Comparison of ENCODE assay signal across 18 cellular contexts in genomic region chr12:29762637-29763300, GRCh38. TPM values are rescaled to one million over a fixed set of nuclear protein-coding genes. Genes with fewer than 3 reads are reported as not detected.
DNase-seq lines count a peak whose midpoint lies in the region; ATAC-seq and TF ChIP-seq lines count a peak whose summit lies in the region.
"Had no signal": no experiment of that assay in that cellular context is flagged by ENCODE, and none has a peak within 500 bp of the region (broad histone marks: within the 10 kb centered on the region; RNA-seq: fewer than 3 reads in every experiment).

No MANE protein-coding gene starts in this region.

- no peak overlapping the region for H3K4me3 ChIP-seq in GM23338
- no peak overlapping the region for H3K4me3 ChIP-seq in left ventricle myocardium inferior
- H3K4me3 ChIP-seq in sigmoid colon, result no peak overlapping the region
- no peak overlapping the region for H3K4me3 ChIP-seq in suprapubic skin
- H3K4me3 ChIP-seq: left lung had no signal

- TF ChIP-seq CTCF in GM23338 (conservative IDR thresholded peaks at IDR 0.05; ENCODE audit: low read depth in 2 of 2) (no peak), WTC11 (IDR thresholded peaks at IDR 0.05) (no peak), left ventricle myocardium inferior (IDR thresholded peaks at IDR 0.05; ENCODE audit: borderline replicate concordance) (no peak), sigmoid colon (IDR thresholded peaks at IDR 0.05) (no peak), suprapubic skin (IDR thresholded peaks at IDR 0.05) (no peak)

- no peaks in the 10 kb centered on the region for H3F3A ChIP-seq in GM23338 (replicated peaks; ENCODE audit: low read depth)

- H2AFZ ChIP-seq in GM23338, result no peak overlapping the region

- H3K36me3 ChIP-seq in GM23338 (ENCODE audit: insufficient read depth) (no peaks in the 10 kb centered on the region), left ventricle myocardium inferior (peaks cover 38% of the 10 kb centered on the region), sigmoid colon (peaks cover 0 to 16% (median 0%) of the 10 kb centered on the region in 4 donors), suprapubic skin (no peaks in the 10 kb centered on the region)
- H3K36me3 ChIP-seq: left lung had no signal

- TF ChIP-seq EP300 in sigmoid colon (IDR thresholded peaks at IDR 0.05) (no peak), suprapubic skin (IDR thresholded peaks at IDR 0.05) (no peak)

- H3K27me3 ChIP-seq in GM23338 (ENCODE audit: insufficient read depth) (no peaks in the 10 kb centered on the region), left ventricle myocardium inferior (ENCODE audit: low read depth) (no peaks in the 10 kb centered on the region), sigmoid colon (no peaks in the 10 kb centered on the region), suprapubic skin (no peaks in the 10 kb centered on the region)
- H3K27me3 ChIP-seq: left lung had no signal

- peaks cover 31% of the 10 kb centered on the region for H3K36me3 Mint-ChIP-seq in GM23338 (ENCODE audit: low read depth)
- peaks cover 21% of the 10 kb centered on the region for H3K36me3 Mint-ChIP-seq in WTC11
- H3K36me3 Mint-ChIP-seq: natural killer cell treated with Interleukin-12 subunit alpha and Interleukin-12 subunit beta and Interleukin-15 and Interleukin-18, amount 100 ng/mL, for 72 hours had no signal

- H3K4me1 ChIP-seq in GM23338 (ENCODE audit: insufficient read depth) (peaks cover 15% of the 10 kb centered on the region; the same call in 1 of the 2 replicates), left ventricle myocardium inferior (peaks cover 34% of the 10 kb centered on the region), sigmoid colon (peaks cover 0 to 20% (median 14%) of the 10 kb centered on the region in 4 donors), suprapubic skin (peaks cover 12% of the 10 kb centered on the region)
- H3K4me1 ChIP-seq: left lung had no signal

- CTCF ChIA-PET in WTC11 (lab: Charles Lee), result interaction anchor here (0.9 to 1.0 kb wide), 3 partner anchors 139 to 678 kb away, joined by 3 read pairs; no protein-coding TSS in a partner anchor

- POLR2A ChIA-PET in WTC11 (lab: Charles Lee), result interaction anchor here (0.5 kb wide), 1 partner anchor 157 kb away, joined by 4 read pairs; no protein-coding TSS in a partner anchor

- DNase-seq in GM23338 (ENCODE audit: low spot score) (no peak), WTC11 (ENCODE audit: low spot score) (no peak), left ventricle myocardium inferior (peak; percentile 64), sigmoid colon (peak; percentile 77), NCI-H1436 (lab: John Stamatoyannopoulos, UW) (no peak), NCI-H2081 (lab: John Stamatoyannopoulos, UW) (no peak), suprapubic skin (ENCODE audit: low spot score in 2 of 2) (no peak)
- DNase-seq: activated effector memory CD4-positive, alpha-beta T cell treated with anti-CD3 and anti-CD28 coated beads, Interleukin-2, amount 50 U/mL, for 16 hours; AML-193; erythroblast; GOT3; left lung; retina; stimulated activated CD4-positive, alpha-beta T cell treated with anti-CD3 and anti-CD28 coated beads, Interleukin-2, amount 100 ng/mL, for 24 hours had no signal

- H3K27ac ChIP-seq in GM23338 (ENCODE audit: low read depth) (no peak overlapping the region), left ventricle myocardium inferior (replicated peaks) (peak overlapping the region; percentile 61), sigmoid colon (peak overlapping the region in 3 of 4 donors; percentile 1 to 45 (median 34)), suprapubic skin (no peak overlapping the region)
- H3K27ac ChIP-seq: left lung had no signal

- TF ChIP-seq POLR2A in sigmoid colon (IDR thresholded peaks at IDR 0.05) (no peak), suprapubic skin (IDR thresholded peaks at IDR 0.05) (no peak)

- H3K4me1 Mint-ChIP-seq in GM23338, result no peaks in the 10 kb centered on the region
- H3K4me1 Mint-ChIP-seq in WTC11, result no peaks in the 10 kb centered on the region

- 62 to 68% methylated on average over 7 of the region's 7 CpGs for WGBS in sigmoid colon, 2 donors
- WGBS in suprapubic skin, result 49% methylated on average over 7 of the region's 7 CpGs

- H3K4me2 ChIP-seq in GM23338, result 0 out of 2 replicates have a peak overlapping the region, but pooled peaks have one; percentile 13

- 0 out of 2 replicates have a peak, but pooled peaks cover 8% of the 10 kb centered on the region for H4K20me1 ChIP-seq in GM23338 (replicated peaks; ENCODE audit: insufficient read depth)

- no peak for ATAC-seq in GM23338
- ATAC-seq in WTC11, result peak; percentile 58
- ATAC-seq: left lung, SK-N-SH treated with all-trans-retinoic acid at 6 μM for 48 hours had no signal

- H3K79me2 ChIP-seq in GM23338 (replicated peaks; ENCODE audit: insufficient read depth), result peaks cover 6% of the 10 kb centered on the region; the same call in 1 of the 2 replicates

- H3K9me2 ChIP-seq in GM23338 (ENCODE audit: insufficient read depth), result no peaks in the 10 kb centered on the region; the same call in 1 of the 2 replicates

- H3K27me3 Mint-ChIP-seq in GM23338 (ENCODE audit: insufficient read depth, low read depth, poor library complexity) (no peaks in the 10 kb centered on the region), WTC11 (ENCODE audit: low read depth) (no peaks in the 10 kb centered on the region)
- H3K27me3 Mint-ChIP-seq: natural killer cell treated with Interleukin-12 subunit alpha and Interleukin-12 subunit beta and Interleukin-15 and Interleukin-18, amount 100 ng/mL, for 72 hours; type B pancreatic cell had no signal

- no peak overlapping the region for H3K27ac Mint-ChIP-seq in GM23338
- no peak overlapping the region for H3K27ac Mint-ChIP-seq in WTC11
- H3K27ac Mint-ChIP-seq: natural killer cell treated with Interleukin-12 subunit alpha and Interleukin-12 subunit beta and Interleukin-15 and Interleukin-18, amount 100 ng/mL, for 72 hours; type B pancreatic cell had no signal

- intact Hi-C loops in left ventricle myocardium inferior (cut with micrococcal nuclease), result no loop called here
- intact Hi-C loops in sigmoid colon (cut with DNase I), result no loop called here

- no peaks in the 10 kb centered on the region for H3K9me3 ChIP-seq in left ventricle myocardium inferior (replicated peaks)
- no peaks in the 10 kb centered on the region for H3K9me3 ChIP-seq in sigmoid colon
- H3K9me3 ChIP-seq in suprapubic skin, result no peaks in the 10 kb centered on the region
- H3K9me3 ChIP-seq: left lung had no signal

- no peak overlapping the region for H3K4me3 Mint-ChIP-seq in GM23338
- no peak overlapping the region for H3K4me3 Mint-ChIP-seq in WTC11
- H3K4me3 Mint-ChIP-seq: natural killer cell treated with Interleukin-12 subunit alpha and Interleukin-12 subunit beta and Interleukin-15 and Interleukin-18, amount 100 ng/mL, for 72 hours; type B pancreatic cell had no signal

- peaks cover 6% of the 10 kb centered on the region for H3K9me3 Mint-ChIP-seq in GM23338
- H3K9me3 Mint-ChIP-seq in WTC11, result peaks cover 11% of the 10 kb centered on the region
- H3K9me3 Mint-ChIP-seq: natural killer cell treated with Interleukin-12 subunit alpha and Interleukin-12 subunit beta and Interleukin-15 and Interleukin-18, amount 100 ng/mL, for 72 hours had no signal

TF ChIP-seq in GM23338, 12 proteins besides CTCF, POLR2A, EP300 and RAD21 (continues in another document):
- TF ChIP-seq STAT1 (IDR thresholded peaks at IDR 0.05; ENCODE audit: unreplicated experiment), result no peak
- TF ChIP-seq NANOG (IDR thresholded peaks at IDR 0.05; ENCODE audit: borderline replicate concordance), result no peak
- TF ChIP-seq, protein P1, sequence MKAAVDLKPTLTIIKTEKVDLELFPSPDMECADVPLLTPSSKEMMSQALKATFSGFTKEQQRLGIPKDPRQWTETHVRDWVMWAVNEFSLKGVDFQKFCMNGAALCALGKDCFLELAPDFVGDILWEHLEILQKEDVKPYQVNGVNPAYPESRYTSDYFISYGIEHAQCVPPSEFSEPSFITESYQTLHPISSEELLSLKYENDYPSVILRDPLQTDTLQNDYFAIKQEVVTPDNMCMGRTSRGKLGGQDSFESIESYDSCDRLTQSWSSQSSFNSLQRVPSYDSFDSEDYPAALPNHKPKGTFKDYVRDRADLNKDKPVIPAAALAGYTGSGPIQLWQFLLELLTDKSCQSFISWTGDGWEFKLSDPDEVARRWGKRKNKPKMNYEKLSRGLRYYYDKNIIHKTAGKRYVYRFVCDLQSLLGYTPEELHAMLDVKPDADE (IDR thresholded peaks at IDR 0.05), result no peak
- no peak for TF ChIP-seq EZH2 (IDR thresholded peaks at IDR 0.05; ENCODE audit: low read depth, unreplicated experiment)

TF ChIP-seq in WTC11, 78 proteins besides CTCF, POLR2A, EP300 and RAD21 (continues in another document):
- no peak for TF ChIP-seq GTF2I (CRISPR knock-in tag; conservative IDR thresholded peaks at IDR 0.05)
- no peak for TF ChIP-seq CREM (CRISPR knock-in tag; IDR thresholded peaks at IDR 0.05)
- no peak for TF ChIP-seq NR1H2 (CRISPR knock-in tag; IDR thresholded peaks at IDR 0.05)
- no peak for TF ChIP-seq ELF4 (CRISPR knock-in tag; IDR thresholded peaks at IDR 0.05; ENCODE audit: low read depth)
- TF ChIP-seq GABPB1 (CRISPR knock-in tag; IDR thresholded peaks at IDR 0.05), result no peak
- TF ChIP-seq FOXP1 (CRISPR knock-in tag; IDR thresholded peaks at IDR 0.05; ENCODE audit: borderline replicate concordance), result no peak
- TF ChIP-seq, protein P2, sequence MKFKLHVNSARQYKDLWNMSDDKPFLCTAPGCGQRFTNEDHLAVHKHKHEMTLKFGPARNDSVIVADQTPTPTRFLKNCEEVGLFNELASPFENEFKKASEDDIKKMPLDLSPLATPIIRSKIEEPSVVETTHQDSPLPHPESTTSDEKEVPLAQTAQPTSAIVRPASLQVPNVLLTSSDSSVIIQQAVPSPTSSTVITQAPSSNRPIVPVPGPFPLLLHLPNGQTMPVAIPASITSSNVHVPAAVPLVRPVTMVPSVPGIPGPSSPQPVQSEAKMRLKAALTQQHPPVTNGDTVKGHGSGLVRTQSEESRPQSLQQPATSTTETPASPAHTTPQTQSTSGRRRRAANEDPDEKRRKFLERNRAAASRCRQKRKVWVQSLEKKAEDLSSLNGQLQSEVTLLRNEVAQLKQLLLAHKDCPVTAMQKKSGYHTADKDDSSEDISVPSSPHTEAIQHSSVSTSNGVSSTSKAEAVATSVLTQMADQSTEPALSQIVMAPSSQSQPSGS (CRISPR knock-in tag; IDR thresholded peaks at IDR 0.05; ENCODE audit: borderline replicate concordance, low read depth), result no peak
- no peak for TF ChIP-seq KAT7 (CRISPR knock-in tag; IDR thresholded peaks at IDR 0.05; ENCODE audit: borderline replicate concordance)
- no peak for TF ChIP-seq SMAD3 (CRISPR knock-in tag; IDR thresholded peaks at IDR 0.05; ENCODE audit: borderline replicate concordance)
- no peak for TF ChIP-seq EMX1 (CRISPR knock-in tag; IDR thresholded peaks at IDR 0.05)
- TF ChIP-seq ZNF232 (CRISPR knock-in tag; IDR thresholded peaks at IDR 0.05), result no peak

RNA-seq across cellular contexts. Expression of gene TMTC1, which starts 21.0 kb away (rescaled TPM):
- 19.7 and 24.3 TPM in 2 replicates for total RNA-seq in GM23338 (2014; rRNA removed; shearing (Covaris generic))
- 4.8 and 6.0 TPM in 2 replicates for polyA plus RNA-seq in GM23338 (2016; fragmentation: Nextera tagmentation; extraction: Ambion mirVana)
- 13.9 to 17.3 TPM (median 13.9 TPM) in 3 replicates for total RNA-seq in WTC11 (2021)
- total RNA-seq in left ventricle myocardium inferior, result 38.4 TPM
- 10 to 100 TPM; 61.5 to 77.5 (median 70.2) TPM for total RNA-seq in sigmoid colon
- 1 to 10 TPM in 2 of 3 donors, under 1 TPM in 1; 0.46 to 5.2 (median 3.6) TPM for polyA plus RNA-seq in sigmoid colon
- total RNA-seq in suprapubic skin, result 10 to 100 TPM; 11.0 to 25.8 (median 19.5) TPM
- total RNA-seq: natural killer cell treated with Interleukin-12 subunit alpha and Interleukin-12 subunit beta and Interleukin-15 and Interleukin-18, amount 100 ng/mL, for 72 hours; OCI-LY7 had no signal

Comparison
In these comparisons a context has a peak if more than half of its experiments do, and no peak if none do; other contexts are left out.
1. DNase-seq: peak in left ventricle myocardium inferior (single experiment) and sigmoid colon (single experiment); none in GM23338 (single experiment), WTC11 (single experiment), NCI-H1436 (single experiment), NCI-H2081 (0 of 2) and suprapubic skin (0 of 2).
2. H3K27ac ChIP-seq: peak in left ventricle myocardium inferior (single experiment) and sigmoid colon (3 of 4); none in GM23338 (single experiment) and suprapubic skin (single experiment).